ENCODE assay signal across 7 cellular contexts in the genomic region with DNA sequence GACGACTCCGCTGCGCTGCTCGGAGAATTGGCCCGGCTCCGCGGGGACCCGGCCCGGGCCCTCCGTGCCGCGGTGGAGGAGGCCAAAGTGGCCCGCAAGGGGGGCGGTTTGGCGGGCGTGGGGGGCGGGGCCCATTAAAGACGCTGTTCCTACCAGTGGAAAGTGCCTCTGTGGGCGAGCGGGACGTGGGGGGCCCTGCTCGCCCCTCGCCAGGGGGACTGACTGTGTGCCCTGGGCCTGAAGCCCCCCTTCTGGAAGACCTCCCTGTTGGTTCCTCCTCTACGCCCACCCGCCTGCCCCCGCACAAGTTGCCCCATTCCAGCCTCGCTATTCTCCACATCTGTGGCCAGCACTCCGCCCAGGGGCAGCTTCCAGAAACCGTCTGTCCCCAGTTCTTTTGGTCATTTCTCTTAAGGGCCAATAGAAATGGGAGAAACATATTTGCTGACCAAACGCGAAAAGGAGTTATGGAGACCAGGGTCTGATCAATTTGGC. TPM values are rescaled to one million over a fixed set of nuclear protein-coding genes. Genes with fewer than 3 reads are reported as not detected.
DNase-seq lines count a peak whose midpoint lies in the region; ATAC-seq, FAIRE-seq and TF ChIP-seq lines count a peak whose summit lies in the region.
"Had no signal": no experiment of that assay in that cellular context is flagged by ENCODE, and none has a peak within 500 bp of the region (broad histone marks: within the 10 kb centered on the region; RNA-seq: fewer than 3 reads in every experiment).

No MANE protein-coding gene starts in this region.

- H3K4me2 ChIP-seq in GM12878 (ENCODE audit: control insufficient read depth, insufficient read depth) = peak overlapping the region; percentile 85

- H3K9me3 Mint-ChIP-seq in nephron = no peaks in the 10 kb centered on the region

- POLR2A ChIA-PET in GM12878 (lab: Charles Lee) = interaction anchor here (1.3 to 8.2 kb wide), 6 partner anchors 8 to 81 kb away, joined by 3 to 63 read pairs (median 10); a partner anchor contains a TSS

- no peak for TF ChIP-seq EP300 in GM12878 (IDR thresholded peaks at IDR 0.05; ENCODE audit: borderline replicate concordance in 1 of 2, control insufficient read depth in 1 of 2, low read depth in 2 of 2, low read length in 2 of 2)

- in situ Hi-C loops in GM12878 (cut with MboI) = no loop called here

- no peak for TF ChIP-seq RAD21 in GM12878 (IDR thresholded peaks at IDR 0.05; ENCODE audit: insufficient read depth, low read depth, low read length)

- RAD21 ChIA-PET in GM12878 (lab: Charles Lee; ENCODE audit: unreplicated experiment) = interaction anchor here (0.8 to 3.0 kb wide), 11 partner anchors 34 to 250 kb away, joined by 3 to 21 read pairs (median 5); a partner anchor contains a TSS

- TF ChIP-seq CTCF in GM12865 (IDR thresholded peaks at IDR 0.05; ENCODE audit: insufficient read depth, low read depth, low read length, missing control alignments) (no peak), GM12878 (IDR thresholded peaks at IDR 0.05 in 2 of 3, conservative IDR thresholded peaks at IDR 0.05 in 1 of 3; ENCODE audit: control insufficient read depth in 2 of 3, extremely low read depth in 1 of 3, insufficient read depth in 1 of 3, low read depth in 3 of 3, low read length in 3 of 3) (no peak), nephron (IDR thresholded peaks at IDR 0.05; ENCODE audit: unreplicated experiment in 3 of 3) (no peak)

- H2AFZ ChIP-seq in GM12878 (ENCODE audit: control insufficient read depth, low read depth, low read length) = no peak overlapping the region

- peaks cover 48% of the 10 kb centered on the region for H3K4me1 Mint-ChIP-seq in nephron

- ATAC-seq in GM12878 = no peak

- H3K36me3 Mint-ChIP-seq in nephron (ENCODE audit: low read depth) = no peaks in the 10 kb centered on the region

- H3K27ac Mint-ChIP-seq in nephron = peak overlapping the region; percentile 89 to 97 (median 90)

- SMC1A ChIA-PET in GM12878 (lab: Charles Lee; ENCODE audit: uncharacterized antibody, unreplicated experiment) = interaction anchor here (1.3 to 3.4 kb wide), 3 partner anchors 82 to 124 kb away, joined by 5 to 35 read pairs (median 5); a partner anchor contains a TSS

- 70% methylated on average over 30 of the region's 31 CpGs for WGBS in GM12878 (ENCODE audit: insufficient coverage, insufficient replicate concordance, low lambda C conversion rate, missing lambda C conversion rate)

- H3K4me3 ChIP-seq in GM12865 (ENCODE audit: low read depth, low read length) (peak overlapping the region; percentile 92), GM12878 (peak overlapping the region; percentile 33; the same call in 1 of the 2 replicates)

- DNase-seq in GM12865 (ENCODE audit: low read depth) (no peak), GM12878 (ENCODE audit: low read depth, low spot score) (no peak), NCI-H187 treated with DMSO at 0.1 percent for 48 hours (lab: John Stamatoyannopoulos, UW) (no peak), DMS153 (lab: John Stamatoyannopoulos, UW) (no peak), NCI-H1105 (lab: John Stamatoyannopoulos, UW) (no peak)

- CTCF ChIA-PET in GM12878 (lab: Yijun Ruan, JAX) = interaction anchor here (0.7 to 3.4 kb wide), 18 partner anchors 9 to 973 kb away, joined by 3 to 58 read pairs (median 6); a partner anchor contains a TSS

- H3K36me3 ChIP-seq in GM12878 (ENCODE audit: control insufficient read depth in 2 of 2, insufficient read depth in 2 of 2, low read length in 1 of 2) = no peaks in the 10 kb centered on the region

- H4K20me1 ChIP-seq in GM12878 (ENCODE audit: control insufficient read depth, insufficient read depth) = no peaks in the 10 kb centered on the region

- H3K27me3 Mint-ChIP-seq in nephron (ENCODE audit: low read depth) = peaks cover 22% of the 10 kb centered on the region

- peak overlapping the region; percentile 87 to 92 (median 91) for H3K4me3 Mint-ChIP-seq in nephron

- no peak for TF ChIP-seq POLR2A in GM12878 (IDR thresholded peaks at IDR 0.05; ENCODE audit: low read depth, low read length)

- no peak overlapping the region for H3K9ac ChIP-seq in GM12878 (ENCODE audit: control insufficient read depth, insufficient read depth, low read length)

- H3K79me2 ChIP-seq in GM12878 (ENCODE audit: control insufficient read depth, insufficient read depth, low read length) = peaks cover 6% of the 10 kb centered on the region

- H3K27me3 ChIP-seq in GM12878 (replicated peaks in 1 of 2; ENCODE audit: control insufficient read depth in 2 of 2, insufficient read depth in 2 of 2, low read length in 1 of 2) = peaks cover 0 to 4% of the 10 kb centered on the region in 2 experiments; a peak in 2 of 4 replicates

- FAIRE-seq in GM12878 (lab: Jason Lieb, UNC) = no peak

- no peak overlapping the region for H3K27ac ChIP-seq in GM12878 (ENCODE audit: control insufficient read depth, insufficient read depth)

- BruUV-seq in GM12878 (replicated peaks; lab: Mats Ljungman, UMichigan) = no TSS peak

- H3K4me1 ChIP-seq in GM12878 (ENCODE audit: control insufficient read depth, insufficient read depth, low read length) = peaks cover 29% of the 10 kb centered on the region

- intact Hi-C loops in GM12878 (cut with micrococcal nuclease; ENCODE audit: unreplicated experiment) = loop anchor here (5.0 to 10.0 kb wide), 4 partner anchors 35 to 393 kb away; a partner anchor contains a TSS

- no peaks in the 10 kb centered on the region for H3K9me3 ChIP-seq in GM12878 (replicated peaks; ENCODE audit: control insufficient read depth, insufficient read depth, low read length)

RNA-seq across cellular contexts. Expression of a gene that starts 1.9 kb away (rescaled TPM):
- total RNA-seq in GM12878 (2013; cell fraction: nucleolus; rRNA removed) = 23.7 and 26.4 TPM in 2 replicates
- total RNA-seq in GM12878 (2014; rRNA removed) (2.3 and 3.0 TPM in 2 replicates), GM12878 (2014; rRNA removed; fragmentation: Illumina TruSeq; extraction: Trizol) (1.8 and 2.4 TPM in 2 replicates), GM12878 (2021) (3.0 TPM in 2 replicates)
- polyA plus RNA-seq in GM12878 (2011; ENCODE audit: low read depth) = 13.9 TPM
- polyA plus RNA-seq in GM12878 (2011; rRNA removed) (15.6 and 21.1 TPM in 2 replicates), GM12878 (2014; fragmentation: Illumina TruSeq; extraction: Trizol) (3.5 and 4.1 TPM in 2 replicates), GM12878 (2014; fragmentation: Nextera tagmentation; extraction: Ambion mirVana) (1 to 10 TPM in 1 of 2 experiments, under 1 TPM in 1; 0.69 to 1.3 TPM), GM12878 (2014; rRNA removed) (2.3 and 2.8 TPM in 2 replicates), GM12878 (2016; fragmentation: Nextera tagmentation; extraction: Ambion mirVana) (1 to 10 TPM in 1 of 2 experiments, under 1 TPM in 1; 0.97 to 1.8 TPM)
- 14.9 and 20.2 TPM in 2 replicates for polyA plus RNA-seq in GM12878 (2011; cell fraction: cytosol; rRNA removed)
- 42.8 and 79.1 TPM in 2 replicates for polyA plus RNA-seq in GM12878 (2011; cell fraction: nucleus; rRNA removed)
- polyA plus RNA-seq in GM12878 (2012) = 18.4 and 22.6 TPM in 2 replicates
- 6.2 and 10.5 TPM in 2 replicates for polyA minus RNA-seq in GM12878 (2011; rRNA and poly(A)+ RNA removed)
- 3.7 and 3.8 TPM in 2 replicates for polyA minus RNA-seq in GM12878 (2011; cell fraction: cytosol; rRNA and poly(A)+ RNA removed)
- 6.6 and 6.9 TPM in 2 replicates for polyA minus RNA-seq in GM12878 (2011; cell fraction: nucleus; rRNA and poly(A)+ RNA removed)

RNA-seq across cellular contexts. Expression of a gene that starts 2.2 kb away (rescaled TPM):
- 16.1 and 20.0 TPM in 2 replicates for total RNA-seq in GM12878 (2013; cell fraction: nucleolus; rRNA removed)
- total RNA-seq in GM12878 (2014; rRNA removed) (14.0 and 14.8 TPM in 2 replicates), GM12878 (2014; rRNA removed; fragmentation: Illumina TruSeq; extraction: Trizol) (4.2 and 5.1 TPM in 2 replicates), GM12878 (2021) (13.9 and 14.4 TPM in 2 replicates)
- polyA plus RNA-seq in GM12878 (2011; ENCODE audit: low read depth) = 3.1 TPM
- polyA plus RNA-seq in GM12878 (2011; rRNA removed) (2.6 and 6.5 TPM in 2 replicates), GM12878 (2014; fragmentation: Illumina TruSeq; extraction: Trizol) (1.9 and 4.5 TPM in 2 replicates), GM12878 (2014; fragmentation: Nextera tagmentation; extraction: Ambion mirVana) (under 1 TPM in 1 of 2 experiments, not detected in 1; 0.04 TPM), GM12878 (2014; rRNA removed) (10.5 and 11.1 TPM in 2 replicates), GM12878 (2016; fragmentation: Nextera tagmentation; extraction: Ambion mirVana) (10 to 100 TPM; 11.3 to 12.8 TPM)
- 9.6 and 11.9 TPM in 2 replicates for polyA plus RNA-seq in GM12878 (2011; cell fraction: cytosol; rRNA removed)
- 18.4 and 19.8 TPM in 2 replicates for polyA plus RNA-seq in GM12878 (2011; cell fraction: nucleus; rRNA removed)
- 8.1 and 10.8 TPM in 2 replicates for polyA plus RNA-seq in GM12878 (2012)
- 8.1 and 14.0 TPM in 2 replicates for polyA minus RNA-seq in GM12878 (2011; rRNA and poly(A)+ RNA removed)
- polyA minus RNA-seq in GM12878 (2011; cell fraction: cytosol; rRNA and poly(A)+ RNA removed) = 3.4 and 4.7 TPM in 2 replicates
- polyA minus RNA-seq in GM12878 (2011; cell fraction: nucleus; rRNA and poly(A)+ RNA removed) = 16.3 and 18.7 TPM in 2 replicates

RNA-seq across cellular contexts. Expression of a gene that starts 7.4 kb away (rescaled TPM):
- total RNA-seq in GM12878 (2013; cell fraction: nucleolus; rRNA removed) = 8.8 and 10.3 TPM in 2 replicates
- 10.8 and 12.0 TPM in 2 replicates for total RNA-seq in GM12878 (2014; rRNA removed)
- total RNA-seq in GM12878 (2014; rRNA removed; fragmentation: Illumina TruSeq; extraction: Trizol) = 12.8 and 12.9 TPM in 2 replicates
- 5.8 and 7.4 TPM in 2 replicates for total RNA-seq in GM12878 (2021)
- 5.9 TPM for polyA plus RNA-seq in GM12878 (2011; ENCODE audit: low read depth)
- polyA plus RNA-seq in GM12878 (2011; rRNA removed) = 9.1 and 11.0 TPM in 2 replicates
- 20.4 and 24.7 TPM in 2 replicates for polyA plus RNA-seq in GM12878 (2011; cell fraction: cytosol; rRNA removed)
- 9.5 and 9.7 TPM in 2 replicates for polyA plus RNA-seq in GM12878 (2011; cell fraction: nucleus; rRNA removed)
- 10.9 and 11.6 TPM in 2 replicates for polyA plus RNA-seq in GM12878 (2012)
- polyA plus RNA-seq in GM12878 (2014; fragmentation: Illumina TruSeq; extraction: Trizol) = 12.2 and 14.4 TPM in 2 replicates
- polyA plus RNA-seq in GM12878 (2014; fragmentation: Nextera tagmentation; extraction: Ambion mirVana) = 10 to 100 TPM; 13.2 to 14.8 TPM
- 10.6 and 11.6 TPM in 2 replicates for polyA plus RNA-seq in GM12878 (2014; rRNA removed)
- polyA plus RNA-seq in GM12878 (2016; fragmentation: Nextera tagmentation; extraction: Ambion mirVana) = 10 to 100 TPM in 1 of 2 experiments, 1 to 10 TPM in 1; 8.5 to 10.7 TPM
- polyA minus RNA-seq in GM12878 (2011; rRNA and poly(A)+ RNA removed) = 7.5 and 13.9 TPM in 2 replicates
- polyA minus RNA-seq in GM12878 (2011; cell fraction: cytosol; rRNA and poly(A)+ RNA removed) = 2.1 and 4.1 TPM in 2 replicates
- polyA minus RNA-seq in GM12878 (2011; cell fraction: nucleus; rRNA and poly(A)+ RNA removed) = 3.0 and 4.3 TPM in 2 replicates

RNA-seq across cellular contexts. Expression of a gene that starts 8.8 kb away (rescaled TPM):
- not detected in 2 replicates for total RNA-seq in GM12878 (2013; cell fraction: nucleolus; rRNA removed)
- total RNA-seq in GM12878 (2014; rRNA removed) (not detected in 2 replicates), GM12878 (2014; rRNA removed; fragmentation: Illumina TruSeq; extraction: Trizol) (not detected in 2 replicates), GM12878 (2021) (not detected in 2 replicates)
- not detected for polyA plus RNA-seq in GM12878 (2011; ENCODE audit: low read depth)
- polyA plus RNA-seq in GM12878 (2011; rRNA removed) (not detected in 2 replicates), GM12878 (2014; fragmentation: Illumina TruSeq; extraction: Trizol) (not detected in 2 replicates), GM12878 (2014; fragmentation: Nextera tagmentation; extraction: Ambion mirVana) (not detected), GM12878 (2014; rRNA removed) (not detected in 2 replicates), GM12878 (2016; fragmentation: Nextera tagmentation; extraction: Ambion mirVana) (not detected)
- not detected in 2 replicates for polyA plus RNA-seq in GM12878 (2011; cell fraction: cytosol; rRNA removed)
- not detected in 2 replicates for polyA plus RNA-seq in GM12878 (2011; cell fraction: nucleus; rRNA removed)
- not detected in 2 replicates for polyA plus RNA-seq in GM12878 (2012)
- not detected in 2 replicates for polyA minus RNA-seq in GM12878 (2011; rRNA and poly(A)+ RNA removed)
- not detected in 2 replicates for polyA minus RNA-seq in GM12878 (2011; cell fraction: cytosol; rRNA and poly(A)+ RNA removed)
- polyA minus RNA-seq in GM12878 (2011; cell fraction: nucleus; rRNA and poly(A)+ RNA removed) = not detected in 2 replicates
- total RNA-seq: T-helper 2 cell treated with Interferon-gamma antibody and Interleukin-4, amounts not matched to agents 100 ng/mL and 5 ng/mL, for 36 hours had no signal

RNA-seq across cellular contexts. Expression of a gene that starts 12.0 kb away (rescaled TPM):
- total RNA-seq in GM12878 (2013; cell fraction: nucleolus; rRNA removed) = not detected in 2 replicates
- not detected in 2 replicates for total RNA-seq in GM12878 (2014; rRNA removed)
- not detected in 2 replicates for total RNA-seq in GM12878 (2014; rRNA removed; fragmentation: Illumina TruSeq; extraction: Trizol)
- total RNA-seq in GM12878 (2021) = not detected in 2 replicates
- not detected for polyA plus RNA-seq in GM12878 (2011; ENCODE audit: low read depth)
- not detected in 2 replicates for polyA plus RNA-seq in GM12878 (2011; rRNA removed)
- polyA plus RNA-seq in GM12878 (2011; cell fraction: cytosol; rRNA removed) = not detected in 2 replicates
- not detected in 2 replicates for polyA plus RNA-seq in GM12878 (2011; cell fraction: nucleus; rRNA removed)
- not detected in 2 replicates for polyA plus RNA-seq in GM12878 (2012)
- polyA plus RNA-seq in GM12878 (2014; fragmentation: Illumina TruSeq; extraction: Trizol) = not detected in 2 replicates
- polyA plus RNA-seq in GM12878 (2014; fragmentation: Nextera tagmentation; extraction: Ambion mirVana) = not detected
- not detected in 2 replicates for polyA plus RNA-seq in GM12878 (2014; rRNA removed)
- not detected for polyA plus RNA-seq in GM12878 (2016; fragmentation: Nextera tagmentation; extraction: Ambion mirVana)
- not detected in 2 replicates for polyA minus RNA-seq in GM12878 (2011; rRNA and poly(A)+ RNA removed)
- not detected in 2 replicates for polyA minus RNA-seq in GM12878 (2011; cell fraction: cytosol; rRNA and poly(A)+ RNA removed)
- polyA minus RNA-seq in GM12878 (2011; cell fraction: nucleus; rRNA and poly(A)+ RNA removed) = not detected in 2 replicates
- total RNA-seq: T-helper 2 cell treated with Interferon-gamma antibody and Interleukin-4, amounts not matched to agents 100 ng/mL and 5 ng/mL, for 36 hours had no signal
